8 cellular contexts compared by ENCODE assay signal in genomic region chr1:20661235-20662109, GRCh38. TPM values are rescaled to one million over a fixed set of nuclear protein-coding genes. Genes with fewer than 3 reads are reported as not detected.
DNase-seq lines count a peak whose midpoint lies in the region; ATAC-seq, FAIRE-seq and TF ChIP-seq lines count a peak whose summit lies in the region.

TSS of gene DDOST (minus strand) at chr1:20661369. CDS start at chr1:20661350, 19 bp downstream.

- peaks cover 48% of the 10 kb centered on the region for H3K79me2 ChIP-seq in keratinocyte (ENCODE audit: control insufficient read depth, insufficient read depth, low read length)

- peak; percentile 95 for ATAC-seq in GM19025 (IDR thresholded peaks at IDR 0.05; ENCODE audit: low read depth, unreplicated experiment)
- peak; percentile 97 for ATAC-seq in HG03354 (IDR thresholded peaks at IDR 0.05; ENCODE audit: poor library complexity, severe bottlenecking, unreplicated experiment)

- peaks cover 2% of the 10 kb centered on the region for H4K20me1 ChIP-seq in keratinocyte (ENCODE audit: control insufficient read depth, extremely low read depth, insufficient read depth, low read length)

- FAIRE-seq in keratinocyte (lab: Jason Lieb, UNC): peak; percentile 91

- peaks cover 14 to 26% of the 10 kb centered on the region in 2 experiments for H3K36me3 ChIP-seq in keratinocyte (ENCODE audit: control insufficient read depth in 2 of 2, extremely low read depth in 1 of 2, insufficient read depth in 2 of 2, low read length in 2 of 2)

- peak within 1 kb of the TSS; percentile 92 for H3K9ac ChIP-seq in keratinocyte (ENCODE audit: control insufficient read depth, extremely low read depth, insufficient read depth, low read length)

- peak within 1 kb of the TSS; percentile 96 for H3K4me2 ChIP-seq in keratinocyte (ENCODE audit: control insufficient read depth, extremely low read depth, insufficient read depth, low read depth, low read length)

- dilution Hi-C loops in keratinocyte (cut with MboI; ENCODE audit: extremely low pct_ligation_motif_present, low sequenced_read_pairs): no loop called here

- no peaks in the 10 kb centered on the region for H3K27me3 ChIP-seq in keratinocyte (ENCODE audit: control insufficient read depth, extremely low read depth, insufficient read depth, low read length)

- H2AFZ ChIP-seq in keratinocyte (ENCODE audit: control insufficient read depth, low read length): peak within 1 kb of the TSS; percentile 77

- H3K4me1 ChIP-seq in keratinocyte (ENCODE audit: control insufficient read depth, extremely low read depth, insufficient read depth, low read length): peaks cover 16% of the 10 kb centered on the region

- H3K27ac ChIP-seq in keratinocyte (ENCODE audit: control insufficient read depth, insufficient read depth, low read length): peak within 1 kb of the TSS; percentile 82

- H3K9me1 ChIP-seq in keratinocyte (ENCODE audit: control insufficient read depth, extremely low read depth, insufficient read depth, low read length): no peaks in the 10 kb centered on the region

- H3K4me3 ChIP-seq in AG10803 (ENCODE audit: low read length) (peak within 1 kb of the TSS; percentile 94), keratinocyte (ENCODE audit: control insufficient read depth in 2 of 3, extremely low read depth in 1 of 3, insufficient read depth in 2 of 3, low read depth in 1 of 3, low read length in 3 of 3) (peak within 1 kb of the TSS; percentile 96 to 99 (median 98))

- DNase-seq in AG10803 (ENCODE audit: low read depth): peak; percentile 96
- peak; percentile 98 for DNase-seq in NCI-H446 treated with DMSO at 0.1 percent for 48 hours (lab: John Stamatoyannopoulos, UW)
- peak; percentile 91 for DNase-seq in activated CD4-positive, CD25-positive, alpha-beta regulatory T cell treated with anti-CD3 and anti-CD28 coated beads, Interleukin-2, amount 50 U/mL, for 72 hours
- peak; percentile 100 for DNase-seq in cerebellum (ENCODE audit: low spot score)
- peak; percentile 85 for DNase-seq in keratinocyte (ENCODE audit: low read depth, low spot score)
- peak; percentile 98 for DNase-seq in stimulated activated CD4-positive, alpha-beta T cell treated with anti-CD3 and anti-CD28 coated beads, Interleukin-15, amount 100 ng/mL, for 24 hours

- no peaks in the 10 kb centered on the region for H3K9me3 ChIP-seq in keratinocyte (ENCODE audit: control insufficient read depth, low read depth, low read length)

- TF ChIP-seq CTCF in AG10803 (conservative IDR thresholded peaks at IDR 0.05; ENCODE audit: low read length) (peak; percentile 49), keratinocyte (optimal IDR thresholded peaks at IDR 0.05 in 1 of 3, IDR thresholded peaks at IDR 0.05 in 1 of 3, conservative IDR thresholded peaks at IDR 0.05 in 1 of 3; ENCODE audit: extremely low read depth in 1 of 3, insufficient read depth in 2 of 3, low read length in 3 of 3) (peak; percentile 52 to 58 (median 52))

RNA-seq across cellular contexts. Expression of gene DDOST, which starts in this region (rescaled TPM):
- 88.3 TPM for total RNA-seq in cerebellum
- 263 to 281 TPM (median 275 TPM) in 3 replicates for polyA plus RNA-seq in keratinocyte
- polyA plus RNA-seq in keratinocyte (2011; ENCODE audit: low read depth): 37.1 TPM
- 143 and 150 TPM in 2 replicates for polyA plus RNA-seq in keratinocyte (2011; cell fraction: cytosol; rRNA removed)
- polyA plus RNA-seq in keratinocyte (2011; cell fraction: nucleus; rRNA removed): 248 and 263 TPM in 2 replicates
- 106 and 206 TPM in 2 replicates for polyA plus RNA-seq in keratinocyte (2012; ENCODE audit: low replicate concordance)
- 161 to 195 TPM (median 171 TPM) in 3 replicates for polyA minus RNA-seq in keratinocyte
- 146 TPM for polyA minus RNA-seq in keratinocyte (2011; cell fraction: cytosol; rRNA and poly(A)+ RNA removed)
- polyA minus RNA-seq in keratinocyte (2011; cell fraction: nucleus; rRNA and poly(A)+ RNA removed): 203 and 262 TPM in 2 replicates

Comparison
In these comparisons a context has a peak if more than half of its experiments do, and no peak if none do; other contexts are left out.
1. Peak in every context shown above with its lines: DNase-seq, ATAC-seq, H3K4me3 ChIP-seq and H3K27ac ChIP-seq.